8 cellular contexts compared by ENCODE assay signal in the genomic region with DNA sequence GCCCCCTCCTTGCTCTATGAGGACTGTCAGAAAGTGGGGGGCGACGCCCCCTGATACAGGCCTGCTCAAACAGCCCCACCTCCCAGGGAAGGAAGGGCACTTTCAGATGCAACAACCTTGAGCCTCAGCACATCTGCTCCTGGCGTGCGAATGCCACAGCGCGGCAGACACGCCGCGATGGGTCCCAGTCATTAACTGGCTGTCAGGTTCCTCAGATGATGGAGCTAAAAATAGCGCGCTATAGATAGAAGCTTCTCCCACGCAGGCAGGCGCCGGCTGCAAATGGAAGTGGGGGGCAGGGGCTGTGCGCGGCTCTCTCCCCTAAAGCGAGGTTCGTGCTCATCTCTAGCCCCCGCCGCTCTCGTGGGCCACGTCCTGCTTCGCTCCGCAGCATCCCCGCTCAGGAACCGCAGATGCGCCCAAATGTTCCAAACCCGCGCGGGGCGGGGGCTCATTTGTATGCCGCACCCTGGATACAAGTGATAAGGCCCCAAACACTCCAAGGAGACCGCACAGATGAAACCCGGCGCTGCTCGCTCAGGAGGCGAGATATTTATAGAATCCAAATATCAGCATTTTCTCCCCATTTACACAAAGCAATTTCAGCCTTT. TPM values are rescaled to one million over a fixed set of nuclear protein-coding genes. Genes with fewer than 3 reads are reported as not detected.
A peak's percentile ranks its signal among the peaks of the same experiment; 100 is the strongest.
DNase-seq lines count a peak whose midpoint lies in the region; ATAC-seq and TF ChIP-seq lines count a peak whose summit lies in the region.

No MANE protein-coding gene starts in this region.

- POLR2A ChIA-PET in WTC11 (lab: Charles Lee) = no interaction called here

- peaks cover 10% of the 10 kb centered on the region; the same call in 1 of the 2 replicates for H3K27me3 Mint-ChIP-seq in WTC11 (ENCODE audit: low read depth)

- TF ChIP-seq CTCF in cardiac fibroblast (IDR thresholded peaks at IDR 0.05; ENCODE audit: low read depth, low read length) = no peak
- no peak for TF ChIP-seq CTCF in WTC11 (IDR thresholded peaks at IDR 0.05)

- H3K4me3 ChIP-seq in cardiac fibroblast (replicated peaks in 1 of 2; ENCODE audit: low read depth in 2 of 2, low read length in 2 of 2) = peak overlapping the region; percentile 24 to 29

- CTCF ChIA-PET in WTC11 (lab: Charles Lee) = no interaction called here

- no peak overlapping the region; the same call in 1 of the 2 replicates for H3K4me3 Mint-ChIP-seq in WTC11

- peaks cover 24% of the 10 kb centered on the region for H3K4me1 Mint-ChIP-seq in WTC11

- DNase-seq in cardiac fibroblast (ENCODE audit: low read depth in 2 of 2) (peak in 1 of 2 donors; percentile 25), posterior vena cava (ENCODE audit: low spot score) (peak; percentile 83), SIG-M5 (lab: John Stamatoyannopoulos, UW) (no peak), WTC11 (ENCODE audit: low spot score) (no peak), NCI-H1417 treated with DMSO at 0.1 percent for 48 hours (lab: John Stamatoyannopoulos, UW) (no peak)

- no peak overlapping the region for H3K27ac Mint-ChIP-seq in WTC11

- H3K9me3 Mint-ChIP-seq in WTC11 = peaks cover 6% of the 10 kb centered on the region

- H3K36me3 Mint-ChIP-seq in WTC11 = peaks cover 7% of the 10 kb centered on the region

- intact Hi-C loops in posterior vena cava (cut with DNase I) = no loop called here

- peak; percentile 66 for ATAC-seq in GM18868 (IDR thresholded peaks at IDR 0.05; ENCODE audit: unreplicated experiment)
- ATAC-seq in HG03354 (IDR thresholded peaks at IDR 0.05; ENCODE audit: poor library complexity, severe bottlenecking, unreplicated experiment) = peak; percentile 54
- no peak for ATAC-seq in WTC11
- ATAC-seq in GM21717 (IDR thresholded peaks at IDR 0.05; ENCODE audit: unreplicated experiment) = no peak

TF ChIP-seq in WTC11, 78 proteins besides CTCF, POLR2A, EP300 and RAD21 (continues in another document):
- TF ChIP-seq NR3C1 (CRISPR knock-in tag; conservative IDR thresholded peaks at IDR 0.05; ENCODE audit: low read depth) (no peak), ZNF138 (CRISPR knock-in tag; conservative IDR thresholded peaks at IDR 0.05) (no peak), ZNF232 (CRISPR knock-in tag; IDR thresholded peaks at IDR 0.05) (no peak), AR (CRISPR knock-in tag; IDR thresholded peaks at IDR 0.05) (no peak), ETV6 (CRISPR knock-in tag; IDR thresholded peaks at IDR 0.05) (no peak), ZNF121 (CRISPR knock-in tag; IDR thresholded peaks at IDR 0.05) (no peak), JUN (CRISPR knock-in tag; IDR thresholded peaks at IDR 0.05) (no peak), SP1 (CRISPR knock-in tag; conservative IDR thresholded peaks at IDR 0.05) (no peak), ERG (CRISPR knock-in tag; IDR thresholded peaks at IDR 0.05) (no peak), CREB1 (CRISPR knock-in tag; IDR thresholded peaks at IDR 0.05) (no peak)
- TF ChIP-seq, protein P1, sequence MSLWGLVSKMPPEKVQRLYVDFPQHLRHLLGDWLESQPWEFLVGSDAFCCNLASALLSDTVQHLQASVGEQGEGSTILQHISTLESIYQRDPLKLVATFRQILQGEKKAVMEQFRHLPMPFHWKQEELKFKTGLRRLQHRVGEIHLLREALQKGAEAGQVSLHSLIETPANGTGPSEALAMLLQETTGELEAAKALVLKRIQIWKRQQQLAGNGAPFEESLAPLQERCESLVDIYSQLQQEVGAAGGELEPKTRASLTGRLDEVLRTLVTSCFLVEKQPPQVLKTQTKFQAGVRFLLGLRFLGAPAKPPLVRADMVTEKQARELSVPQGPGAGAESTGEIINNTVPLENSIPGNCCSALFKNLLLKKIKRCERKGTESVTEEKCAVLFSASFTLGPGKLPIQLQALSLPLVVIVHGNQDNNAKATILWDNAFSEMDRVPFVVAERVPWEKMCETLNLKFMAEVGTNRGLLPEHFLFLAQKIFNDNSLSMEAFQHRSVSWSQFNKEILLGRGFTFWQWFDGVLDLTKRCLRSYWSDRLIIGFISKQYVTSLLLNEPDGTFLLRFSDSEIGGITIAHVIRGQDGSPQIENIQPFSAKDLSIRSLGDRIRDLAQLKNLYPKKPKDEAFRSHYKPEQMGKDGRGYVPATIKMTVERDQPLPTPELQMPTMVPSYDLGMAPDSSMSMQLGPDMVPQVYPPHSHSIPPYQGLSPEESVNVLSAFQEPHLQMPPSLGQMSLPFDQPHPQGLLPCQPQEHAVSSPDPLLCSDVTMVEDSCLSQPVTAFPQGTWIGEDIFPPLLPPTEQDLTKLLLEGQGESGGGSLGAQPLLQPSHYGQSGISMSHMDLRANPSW (CRISPR knock-in tag; conservative IDR thresholded peaks at IDR 0.05; ENCODE audit: low read depth) = no peak
- TF ChIP-seq, protein P2, sequence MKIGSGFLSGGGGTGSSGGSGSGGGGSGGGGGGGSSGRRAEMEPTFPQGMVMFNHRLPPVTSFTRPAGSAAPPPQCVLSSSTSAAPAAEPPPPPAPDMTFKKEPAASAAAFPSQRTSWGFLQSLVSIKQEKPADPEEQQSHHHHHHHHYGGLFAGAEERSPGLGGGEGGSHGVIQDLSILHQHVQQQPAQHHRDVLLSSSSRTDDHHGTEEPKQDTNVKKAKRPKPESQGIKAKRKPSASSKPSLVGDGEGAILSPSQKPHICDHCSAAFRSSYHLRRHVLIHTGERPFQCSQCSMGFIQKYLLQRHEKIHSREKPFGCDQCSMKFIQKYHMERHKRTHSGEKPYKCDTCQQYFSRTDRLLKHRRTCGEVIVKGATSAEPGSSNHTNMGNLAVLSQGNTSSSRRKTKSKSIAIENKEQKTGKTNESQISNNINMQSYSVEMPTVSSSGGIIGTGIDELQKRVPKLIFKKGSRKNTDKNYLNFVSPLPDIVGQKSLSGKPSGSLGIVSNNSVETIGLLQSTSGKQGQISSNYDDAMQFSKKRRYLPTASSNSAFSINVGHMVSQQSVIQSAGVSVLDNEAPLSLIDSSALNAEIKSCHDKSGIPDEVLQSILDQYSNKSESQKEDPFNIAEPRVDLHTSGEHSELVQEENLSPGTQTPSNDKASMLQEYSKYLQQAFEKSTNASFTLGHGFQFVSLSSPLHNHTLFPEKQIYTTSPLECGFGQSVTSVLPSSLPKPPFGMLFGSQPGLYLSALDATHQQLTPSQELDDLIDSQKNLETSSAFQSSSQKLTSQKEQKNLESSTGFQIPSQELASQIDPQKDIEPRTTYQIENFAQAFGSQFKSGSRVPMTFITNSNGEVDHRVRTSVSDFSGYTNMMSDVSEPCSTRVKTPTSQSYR (CRISPR knock-in tag; IDR thresholded peaks at IDR 0.05) = no peak
- TF ChIP-seq, protein P3, sequence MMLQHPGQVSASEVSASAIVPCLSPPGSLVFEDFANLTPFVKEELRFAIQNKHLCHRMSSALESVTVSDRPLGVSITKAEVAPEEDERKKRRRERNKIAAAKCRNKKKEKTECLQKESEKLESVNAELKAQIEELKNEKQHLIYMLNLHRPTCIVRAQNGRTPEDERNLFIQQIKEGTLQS (CRISPR knock-in tag; conservative IDR thresholded peaks at IDR 0.05) = no peak
- TF ChIP-seq, protein P4, sequence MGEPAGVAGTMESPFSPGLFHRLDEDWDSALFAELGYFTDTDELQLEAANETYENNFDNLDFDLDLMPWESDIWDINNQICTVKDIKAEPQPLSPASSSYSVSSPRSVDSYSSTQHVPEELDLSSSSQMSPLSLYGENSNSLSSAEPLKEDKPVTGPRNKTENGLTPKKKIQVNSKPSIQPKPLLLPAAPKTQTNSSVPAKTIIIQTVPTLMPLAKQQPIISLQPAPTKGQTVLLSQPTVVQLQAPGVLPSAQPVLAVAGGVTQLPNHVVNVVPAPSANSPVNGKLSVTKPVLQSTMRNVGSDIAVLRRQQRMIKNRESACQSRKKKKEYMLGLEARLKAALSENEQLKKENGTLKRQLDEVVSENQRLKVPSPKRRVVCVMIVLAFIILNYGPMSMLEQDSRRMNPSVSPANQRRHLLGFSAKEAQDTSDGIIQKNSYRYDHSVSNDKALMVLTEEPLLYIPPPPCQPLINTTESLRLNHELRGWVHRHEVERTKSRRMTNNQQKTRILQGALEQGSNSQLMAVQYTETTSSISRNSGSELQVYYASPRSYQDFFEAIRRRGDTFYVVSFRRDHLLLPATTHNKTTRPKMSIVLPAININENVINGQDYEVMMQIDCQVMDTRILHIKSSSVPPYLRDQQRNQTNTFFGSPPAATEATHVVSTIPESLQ (CRISPR knock-in tag; IDR thresholded peaks at IDR 0.05) = no peak

RNA-seq across cellular contexts. Expression of gene LGI2, which starts 57.7 kb away (rescaled TPM):
- total RNA-seq in posterior vena cava (10 to 100 TPM; 26.9 to 52.3 TPM), WTC11 (2021) (5.8 to 12.2 TPM (median 8.3 TPM) in 3 replicates)

Comparison
In these comparisons a context has a peak if more than half of its experiments do, and no peak if none do; other contexts are left out.
1. ATAC-seq: peak in GM18868 (single experiment) and HG03354 (single experiment); none in WTC11 (single experiment) and GM21717 (single experiment).